7 cellular contexts compared by ENCODE assay signal in genomic region chr11:89744158-89744557, GRCh38. TPM values are rescaled to one million over a fixed set of nuclear protein-coding genes. Genes with fewer than 3 reads are reported as not detected.
"Had no signal": no experiment of that assay in that cellular context is flagged by ENCODE, and none has a peak within 500 bp of the region (broad histone marks: within the 10 kb centered on the region; RNA-seq: fewer than 3 reads in every experiment).

No MANE protein-coding gene starts in this region.

RNA-seq across cellular contexts. Expression of gene TRIM77, which starts 34.1 kb away (rescaled TPM):
- total RNA-seq: HepG2, IMR-90, OCI-LY7, PC-3, SK-MEL-5, T-cell had no signal
- polyA plus RNA-seq: HepG2, IMR-90, SK-N-SH had no signal
